Comparison of ENCODE assay signal across 23 cellular contexts in genomic region chr1:222168621-222169020, GRCh38.
"Had no signal": no experiment of that assay in that cellular context is flagged by ENCODE, and none has a peak within 500 bp of the region (broad histone marks: within the 10 kb centered on the region; RNA-seq: fewer than 3 reads in every experiment).

No MANE protein-coding gene starts in this region.

- H3K27me3 ChIP-seq: body of pancreas, cardiac muscle cell, heart right ventricle, right lobe of liver, stomach, thyroid gland, upper lobe of left lung, vagina had no signal

- H3K27me3 Mint-ChIP-seq: activated CD4-positive, alpha-beta T cell treated with anti-CD3 and anti-CD28 coated beads for 36 hours; activated CD8-positive, alpha-beta memory T cell treated with anti-CD3 and anti-CD28 coated beads, Interleukin-2, amount 10 ng/mL, durations not matched to agents 7 days and 5 days; activated naive CD4-positive, alpha-beta T cell treated with anti-CD3 and anti-CD28 coated beads, Interleukin-2, amount 50 U/mL, for 24 hours; activated naive CD8-positive, alpha-beta T cell treated with anti-CD3 and anti-CD28 coated beads, Interleukin-2, amount 50 U/mL, for 24 hours; stimulated activated memory B cell treated with anti-CD40 and anti-IgM and Interleukin-4, amounts not matched to agents 10 μg/mL and 1 μg/mL and 100 μg/mL, for 72 hours had no signal

- H3K27ac Mint-ChIP-seq: activated CD4-positive, alpha-beta T cell treated with anti-CD3 and anti-CD28 coated beads for 36 hours; activated CD8-positive, alpha-beta memory T cell treated with anti-CD3 and anti-CD28 coated beads, Interleukin-2, amount 10 ng/mL, durations not matched to agents 7 days and 5 days; activated CD8-positive, alpha-beta T cell treated with anti-CD3 and anti-CD28 coated beads, Interleukin-2, amount 10 ng/mL, durations not matched to agents 7 days and 5 days; activated naive CD4-positive, alpha-beta T cell treated with anti-CD3 and anti-CD28 coated beads, Interleukin-2, amount 50 U/mL, for 24 hours; activated naive CD8-positive, alpha-beta T cell treated with anti-CD3 and anti-CD28 coated beads, Interleukin-2, amount 50 U/mL, for 24 hours; activated T-helper 2 cell treated with anti-CD3 and anti-CD28 coated beads, Interferon-gamma antibody, Interleukin-2, Interleukin-4, amounts not matched to agents 10 μg/mL and 5 μg/mL and 100 μg/mL, durations not matched to agents 14 hours and 24 hours and 36 hours; memory B cell; natural killer cell treated with Interleukin-12 subunit alpha and Interleukin-12 subunit beta and Interleukin-15 and Interleukin-18, amount 100 ng/mL, for 72 hours; stimulated activated memory B cell treated with anti-CD40 and anti-IgM and Interleukin-4, amounts not matched to agents 10 μg/mL and 1 μg/mL and 100 μg/mL, for 72 hours had no signal

- H3K9me3 Mint-ChIP-seq: natural killer cell treated with Interleukin-12 subunit alpha and Interleukin-12 subunit beta and Interleukin-15 and Interleukin-18, amount 100 ng/mL, for 72 hours had no signal

- DNase-seq: activated CD4-positive, alpha-beta T cell treated with anti-CD3 and anti-CD28 coated beads for 36 hours; activated CD4-positive, CD25-positive, alpha-beta regulatory T cell; activated CD8-positive, alpha-beta memory T cell treated with anti-CD3 and anti-CD28 coated beads, Interleukin-2, amount 10 ng/mL, durations not matched to agents 7 days and 5 days; activated CD8-positive, alpha-beta T cell treated with anti-CD3 and anti-CD28 coated beads, Interleukin-2, amount 10 ng/mL, durations not matched to agents 7 days and 5 days; activated naive CD8-positive, alpha-beta T cell treated with anti-CD3 and anti-CD28 coated beads, Interleukin-2, amount 50 U/mL, for 24 hours; activated T-cell treated with anti-CD3 and anti-CD28 coated beads, Interleukin-2, amount 50 U/mL, for 48 hours; body of pancreas; heart right ventricle; right lobe of liver; small intestine; stimulated activated CD4-positive, alpha-beta T cell treated with anti-CD3 and anti-CD28 coated beads, Interleukin-1b, Interleukin-23, amount 100 ng/mL, for 48 hours; stimulated activated CD4-positive, alpha-beta T cell treated with anti-CD3 and anti-CD28 coated beads, Interleukin-4, amount 100 ng/mL, for 4 hours; stimulated activated CD8-positive, alpha-beta memory T cell treated with anti-CD3 and anti-CD28 coated beads, Interleukin-4, amount 100 ng/mL, for 48 hours; stomach; thyroid gland; upper lobe of left lung had no signal

- H3K4me1 ChIP-seq: body of pancreas, heart right ventricle, right lobe of liver, stomach, upper lobe of left lung, vagina had no signal

- H3K36me3 ChIP-seq: cardiac muscle cell, heart right ventricle, right lobe of liver, stomach, thyroid gland, upper lobe of left lung, vagina had no signal

- H3K4me3 ChIP-seq: body of pancreas, cardiac muscle cell, heart right ventricle, right lobe of liver, stomach, thyroid gland, upper lobe of left lung, vagina had no signal

- H3K9me3 ChIP-seq: right lobe of liver, thyroid gland, vagina had no signal

- H3K4me3 Mint-ChIP-seq: activated CD4-positive, alpha-beta T cell treated with anti-CD3 and anti-CD28 coated beads for 36 hours; activated CD8-positive, alpha-beta memory T cell treated with anti-CD3 and anti-CD28 coated beads, Interleukin-2, amount 10 ng/mL, durations not matched to agents 7 days and 5 days; activated CD8-positive, alpha-beta T cell treated with anti-CD3 and anti-CD28 coated beads, Interleukin-2, amount 10 ng/mL, durations not matched to agents 7 days and 5 days; activated naive CD4-positive, alpha-beta T cell treated with anti-CD3 and anti-CD28 coated beads, Interleukin-2, amount 50 U/mL, for 24 hours; activated naive CD8-positive, alpha-beta T cell treated with anti-CD3 and anti-CD28 coated beads, Interleukin-2, amount 50 U/mL, for 24 hours; memory B cell; natural killer cell treated with Interleukin-12 subunit alpha and Interleukin-12 subunit beta and Interleukin-15 and Interleukin-18, amount 100 ng/mL, for 72 hours; stimulated activated memory B cell treated with anti-CD40 and anti-IgM and Interleukin-4, amounts not matched to agents 10 μg/mL and 1 μg/mL and 100 μg/mL, for 72 hours had no signal

- H3K36me3 Mint-ChIP-seq: activated CD8-positive, alpha-beta memory T cell treated with anti-CD3 and anti-CD28 coated beads, Interleukin-2, amount 10 ng/mL, durations not matched to agents 7 days and 5 days; memory B cell; stimulated activated memory B cell treated with anti-CD40 and anti-IgM and Interleukin-4, amounts not matched to agents 10 μg/mL and 1 μg/mL and 100 μg/mL, for 72 hours had no signal

- H3K27ac ChIP-seq: body of pancreas, cardiac muscle cell, heart right ventricle, right lobe of liver, stomach, thyroid gland, upper lobe of left lung, vagina had no signal

- ATAC-seq: activated CD4-positive, alpha-beta T cell treated with anti-CD3 and anti-CD28 coated beads for 36 hours; activated CD8-positive, alpha-beta memory T cell treated with anti-CD3 and anti-CD28 coated beads, Interleukin-2, amount 10 ng/mL, durations not matched to agents 7 days and 5 days; activated CD8-positive, alpha-beta T cell treated with anti-CD3 and anti-CD28 coated beads, Interleukin-2, amount 10 ng/mL, durations not matched to agents 7 days and 5 days; activated naive CD8-positive, alpha-beta T cell treated with anti-CD3 and anti-CD28 coated beads, Interleukin-2, amount 50 U/mL, for 24 hours; body of pancreas; heart right ventricle; natural killer cell treated with Interleukin-12 subunit alpha and Interleukin-12 subunit beta and Interleukin-15 and Interleukin-18, amount 100 ng/mL, for 72 hours; right lobe of liver; stimulated activated memory B cell treated with anti-CD40 and anti-IgM and Interleukin-4, amounts not matched to agents 10 μg/mL and 1 μg/mL and 100 μg/mL, for 72 hours had no signal

- H3K4me1 Mint-ChIP-seq: activated CD4-positive, alpha-beta T cell treated with anti-CD3 and anti-CD28 coated beads for 36 hours; activated naive CD4-positive, alpha-beta T cell treated with anti-CD3 and anti-CD28 coated beads, Interleukin-2, amount 50 U/mL, for 24 hours; memory B cell; stimulated activated memory B cell treated with anti-CD40 and anti-IgM and Interleukin-4, amounts not matched to agents 10 μg/mL and 1 μg/mL and 100 μg/mL, for 72 hours had no signal
